ENCODE assay signal across 21 cellular contexts in the genomic region with DNA sequence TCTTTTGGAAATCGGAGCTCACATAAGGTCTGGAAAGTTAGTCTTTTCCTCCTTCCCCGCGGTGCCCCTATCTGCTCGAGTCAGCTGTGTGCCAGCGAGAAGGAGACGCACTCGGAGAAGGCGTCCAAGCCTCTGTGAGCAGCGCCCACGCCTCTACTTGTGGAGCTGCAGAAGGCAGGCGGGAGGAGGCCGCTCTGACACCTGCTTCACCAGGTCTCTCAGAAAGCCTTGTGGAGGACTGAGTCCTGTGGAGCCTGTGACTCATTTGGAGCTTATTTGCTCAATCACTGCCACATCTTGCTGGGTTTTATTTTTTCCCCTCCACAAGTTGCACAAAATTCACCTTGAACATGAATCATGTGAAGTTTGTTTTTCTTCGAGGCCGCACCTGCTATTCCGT.
"Had no signal": no experiment of that assay in that cellular context is flagged by ENCODE, and none has a peak within 500 bp of the region (broad histone marks: within the 10 kb centered on the region; RNA-seq: fewer than 3 reads in every experiment).

No MANE protein-coding gene starts in this region.

- H3K27ac Mint-ChIP-seq: activated B cell treated with CpG ODN at 0.5 μM for 24 hours; activated CD4-positive, alpha-beta T cell treated with anti-CD3 and anti-CD28 coated beads, Interleukin-2, amount 10 ng/mL, durations not matched to agents 24 days and 14 days; activated naive CD8-positive, alpha-beta T cell treated with anti-CD3 and anti-CD28 coated beads, Interleukin-2, amount 10 ng/mL, durations not matched to agents 7 days and 5 days; activated T-helper 17 cell treated with anti-CD3 and anti-CD28 coated beads, Interleukin-2, amount 50 U/mL, for 72 hours; T-helper 17 cell had no signal

- H3K27me3 ChIP-seq: adrenal gland had no signal

- H3K9me3 Mint-ChIP-seq: activated CD4-positive, alpha-beta T cell treated with anti-CD3 and anti-CD28 coated beads, Interleukin-2, amount 10 ng/mL, durations not matched to agents 24 days and 14 days; activated naive CD8-positive, alpha-beta T cell treated with anti-CD3 and anti-CD28 coated beads, Interleukin-2, amount 10 ng/mL, durations not matched to agents 7 days and 5 days; activated T-helper 17 cell treated with anti-CD3 and anti-CD28 coated beads, Interleukin-2, amount 50 U/mL, for 72 hours had no signal

- H3K27me3 Mint-ChIP-seq: activated B cell treated with CpG ODN at 0.5 μM for 24 hours; activated CD4-positive, alpha-beta T cell treated with anti-CD3 and anti-CD28 coated beads, Interleukin-2, amount 10 ng/mL, durations not matched to agents 24 days and 14 days; activated naive CD8-positive, alpha-beta T cell treated with anti-CD3 and anti-CD28 coated beads, Interleukin-2, amount 10 ng/mL, durations not matched to agents 7 days and 5 days; activated T-helper 17 cell treated with anti-CD3 and anti-CD28 coated beads, Interleukin-2, amount 50 U/mL, for 72 hours had no signal

- H3K9me3 ChIP-seq: adrenal gland had no signal

- DNase-seq: activated B cell treated with CpG ODN at 0.5 μM for 24 hours; activated CD4-positive, alpha-beta T cell treated with anti-CD3 and anti-CD28 coated beads for 1 hour; activated CD4-positive, alpha-beta T cell treated with anti-CD3 and anti-CD28 coated beads, Interleukin-2, amount 10 ng/mL, durations not matched to agents 24 days and 14 days; activated CD4-positive, alpha-beta T cell treated with anti-CD3 and anti-CD28 coated beads, Interleukin-2, amount 50 U/mL, for 48 hours; activated CD8-positive, alpha-beta memory T cell treated with anti-CD3 and anti-CD28 coated beads for 24 hours; activated naive CD4-positive, alpha-beta T cell treated with anti-CD3 and anti-CD28 coated beads, Interleukin-2, amount 50 U/mL, for 16 hours; activated naive CD8-positive, alpha-beta T cell treated with anti-CD3 and anti-CD28 coated beads, Interleukin-2, amount 10 ng/mL, durations not matched to agents 7 days and 5 days; activated T-cell treated with anti-CD3 and anti-CD28 coated beads, Interleukin-2, amount 50 U/mL, for 48 hours; adrenal gland; NCI-H1105 treated with DMSO at 0.1 percent for 48 hours; NCI-H1436 treated with DMSO at 0.1 percent for 48 hours; NCI-H187 treated with DMSO at 0.1 percent for 48 hours; NCI-H2081 treated with DMSO at 0.1 percent for 48 hours; NCI-H446 treated with DMSO at 0.1 percent for 48 hours; NCI-H524 treated with DMSO at 0.1 percent for 48 hours; NCI-H748 treated with DMSO at 0.1 percent for 48 hours; SIG-M5; T-helper 17 cell; T-helper 9 cell had no signal

- H3K27ac ChIP-seq: adrenal gland had no signal

- H3K4me3 Mint-ChIP-seq: activated B cell treated with CpG ODN at 0.5 μM for 24 hours; activated CD4-positive, alpha-beta T cell treated with anti-CD3 and anti-CD28 coated beads, Interleukin-2, amount 10 ng/mL, durations not matched to agents 24 days and 14 days; activated naive CD8-positive, alpha-beta T cell treated with anti-CD3 and anti-CD28 coated beads, Interleukin-2, amount 10 ng/mL, durations not matched to agents 7 days and 5 days; activated T-helper 17 cell treated with anti-CD3 and anti-CD28 coated beads, Interleukin-2, amount 50 U/mL, for 72 hours; T-helper 17 cell had no signal

- ATAC-seq: activated T-helper 17 cell treated with anti-CD3 and anti-CD28 coated beads, Interleukin-2, amount 50 U/mL, for 72 hours; Panc1; T-helper 17 cell had no signal

- H3K36me3 ChIP-seq: adrenal gland had no signal

- H3K4me3 ChIP-seq: adrenal gland had no signal

- H3K4me1 Mint-ChIP-seq: activated B cell treated with CpG ODN at 0.5 μM for 24 hours; activated CD4-positive, alpha-beta T cell treated with anti-CD3 and anti-CD28 coated beads, Interleukin-2, amount 10 ng/mL, durations not matched to agents 24 days and 14 days; activated naive CD8-positive, alpha-beta T cell treated with anti-CD3 and anti-CD28 coated beads, Interleukin-2, amount 10 ng/mL, durations not matched to agents 7 days and 5 days; activated T-helper 17 cell treated with anti-CD3 and anti-CD28 coated beads, Interleukin-2, amount 50 U/mL, for 72 hours; T-helper 17 cell had no signal

- H3K4me1 ChIP-seq: adrenal gland had no signal

- H3K36me3 Mint-ChIP-seq: activated naive CD8-positive, alpha-beta T cell treated with anti-CD3 and anti-CD28 coated beads, Interleukin-2, amount 10 ng/mL, durations not matched to agents 7 days and 5 days had no signal
